ENCODE assay signal across 8 cellular contexts in genomic region chr11:73350908-73351636, GRCh38. TPM values are rescaled to one million over a fixed set of nuclear protein-coding genes. Genes with fewer than 3 reads are reported as not detected.
A peak's percentile ranks its signal among the peaks of the same experiment; 100 is the strongest.
DNase-seq lines count a peak whose midpoint lies in the region; ATAC-seq and TF ChIP-seq lines count a peak whose summit lies in the region.

No MANE protein-coding gene starts in this region.

- H3K27ac Mint-ChIP-seq in Calu3 (ENCODE audit: unreplicated experiment) (no peak overlapping the region), type B pancreatic cell (peak overlapping the region; percentile 38)

- H4K91ac ChIP-seq in IMR-90 (ENCODE audit: insufficient read depth, low read depth, low read length): no peak overlapping the region

- intact Hi-C loops in Calu3 (cut with micrococcal nuclease; ENCODE audit: unreplicated experiment): loop anchor here (1.0 kb wide), 1 partner anchor 42 kb away; no protein-coding TSS in a partner anchor
- intact Hi-C loops in IMR-90 (cut with micrococcal nuclease): loop anchor here (1.0 kb wide), 2 partner anchors 42 to 310 kb away; no protein-coding TSS in a partner anchor

- no peak overlapping the region for H2AK9ac ChIP-seq in IMR-90 (replicated peaks; ENCODE audit: low read depth, low read length, poor library complexity)

- H3K4ac ChIP-seq in IMR-90 (ENCODE audit: low read depth, low read length): no peak overlapping the region

- H3K18ac ChIP-seq in IMR-90 (ENCODE audit: low read depth, low read length): no peak overlapping the region

- CTCF ChIA-PET in Calu3 (lab: Charles Lee): interaction anchor here (0.6 to 2.4 kb wide), 15 partner anchors 9 to 820 kb away, joined by 3 to 39 read pairs (median 4); partner anchors contain the start of genes ARHGEF17, C2CD3 and PPME1
- CTCF ChIA-PET in IMR-90 (lab: Yijun Ruan, JAX): interaction anchor here (0.5 to 3.5 kb wide), 33 partner anchors 9 to 1976 kb away, joined by 3 to 25 read pairs (median 4); partner anchors contain the start of gene ARHGEF17

- peak overlapping the region; percentile 63; the same call in 1 of the 2 replicates for H3K27ac ChIP-seq in IMR-90 (ENCODE audit: insufficient read depth, low read length)

- H3K56ac ChIP-seq in IMR-90 (ENCODE audit: extremely low read depth, insufficient read depth, low read length): no peak overlapping the region

- H3K9me3 Mint-ChIP-seq in Calu3 (ENCODE audit: low read depth, unreplicated experiment): no peaks in the 10 kb centered on the region
- H3K9me3 Mint-ChIP-seq in type B pancreatic cell: no peaks in the 10 kb centered on the region

- H3K4me1 Mint-ChIP-seq in Calu3 (ENCODE audit: low read depth, unreplicated experiment): no peaks in the 10 kb centered on the region
- peaks cover 27% of the 10 kb centered on the region for H3K4me1 Mint-ChIP-seq in type B pancreatic cell (ENCODE audit: unreplicated experiment)

- H3K36me3 ChIP-seq in IMR-90 (ENCODE audit: control insufficient read depth, insufficient read depth, low read length): peaks cover 45% of the 10 kb centered on the region

- no peak overlapping the region for H2BK20ac ChIP-seq in IMR-90 (ENCODE audit: low read depth, low read length)

- H4K20me1 ChIP-seq in IMR-90 (ENCODE audit: insufficient read depth, low read length): peaks cover 82% of the 10 kb centered on the region

- POLR2A ChIA-PET in IMR-90 (lab: Charles Lee; ENCODE audit: unreplicated experiment): interaction anchor here (0.6 to 1.2 kb wide), 3 partner anchors 38 to 296 kb away, joined by 3 to 4 read pairs (median 3); no protein-coding TSS in a partner anchor

- in situ Hi-C loops in IMR-90 (cut with MboI; ENCODE audit: low sequenced_read_pairs): no loop called here

- H2AFZ ChIP-seq in IMR-90 (replicated peaks; ENCODE audit: low read length, poor library complexity): peak overlapping the region; percentile 18

- no peaks in the 10 kb centered on the region for H3K9me3 ChIP-seq in IMR-90 (ENCODE audit: control insufficient read depth, insufficient read depth, low read length)

- H3K27me3 Mint-ChIP-seq in Calu3 (ENCODE audit: unreplicated experiment): no peaks in the 10 kb centered on the region
- no peaks in the 10 kb centered on the region for H3K27me3 Mint-ChIP-seq in type B pancreatic cell

- TF ChIP-seq RAD21 in IMR-90 (IDR thresholded peaks at IDR 0.05; ENCODE audit: low read length): peak; percentile 74

- no peak overlapping the region for H3K14ac ChIP-seq in IMR-90 (replicated peaks; ENCODE audit: low read depth, low read length)

- DNase-seq in Calu3 (peak; percentile 61), IMR-90 (peak; percentile 84), OCI-M1 (lab: John Stamatoyannopoulos, UW) (peak; percentile 97), fibroblast of mammary gland (ENCODE audit: low read depth) (peak; percentile 85), non-pigmented ciliary epithelial cell (ENCODE audit: low read depth) (peak; percentile 37), type B pancreatic cell (ENCODE audit: extremely low spot score, unreplicated experiment) (no peak)
- DNase-seq in activated T-cell treated with anti-CD3 and anti-CD28 coated beads, Interleukin-2, amount 50 U/mL, for 1 hour: peak; percentile 54

- WGBS in IMR-90 (ENCODE audit: extremely low coverage in 2 of 2, insufficient read length in 1 of 2), 2 experiments: 4% methylated on average over 5 of the region's 16 CpGs; no CpG with 5 or more reads in 1 of the 2 experiments

- no peak overlapping the region for H2BK5ac ChIP-seq in IMR-90 (ENCODE audit: low read depth, low read length, poor library complexity, severe bottlenecking)

- dilution Hi-C loops in IMR-90 (cut with HindIII; ENCODE audit: low sequenced_read_pairs, unreplicated experiment): no loop called here

- peaks cover 36 to 90% of the 10 kb centered on the region in 2 experiments for H3K79me1 ChIP-seq in IMR-90 (ENCODE audit: low read depth in 1 of 2, low read length in 2 of 2)

- H4K5ac ChIP-seq in IMR-90 (ENCODE audit: low read depth, low read length): no peak overlapping the region

- peak overlapping the region; percentile 53; the same call in 1 of the 2 replicates for H2AK5ac ChIP-seq in IMR-90 (ENCODE audit: low read depth, low read length)

- ATAC-seq in IMR-90 (ENCODE audit: low read depth) (peak; percentile 94), GM21619 (IDR thresholded peaks at IDR 0.05; ENCODE audit: unreplicated experiment) (no peak)

- no peak overlapping the region for H3K4me3 Mint-ChIP-seq in Calu3 (ENCODE audit: low read depth, unreplicated experiment)
- H3K4me3 Mint-ChIP-seq in type B pancreatic cell: no peak overlapping the region

- H3K9ac ChIP-seq in IMR-90 (ENCODE audit: low read depth, low read length): peak overlapping the region; percentile 2; the same call in 1 of the 2 replicates

- BruUV-seq in Calu3 (replicated peaks; lab: Mats Ljungman, UMichigan): no TSS peak
- BruUV-seq in IMR-90 (replicated peaks; lab: Mats Ljungman, UMichigan): no TSS peak

- no peak overlapping the region for H4K8ac ChIP-seq in IMR-90 (ENCODE audit: low read depth in 2 of 2, low read length in 2 of 2)

- peaks cover 8% of the 10 kb centered on the region; the same call in 1 of the 2 replicates for H3K4me1 ChIP-seq in IMR-90 (ENCODE audit: control insufficient read depth, insufficient read depth, low read length)

- no peaks in the 10 kb centered on the region for H3K27me3 ChIP-seq in IMR-90 (ENCODE audit: control insufficient read depth, insufficient read depth, low read length)

- no peak overlapping the region for H2BK120ac ChIP-seq in IMR-90 (ENCODE audit: low read depth, low read length)

- TF ChIP-seq POLR2A in IMR-90 (IDR thresholded peaks at IDR 0.05; ENCODE audit: low read depth, low read length): no peak

- H3K36me3 Mint-ChIP-seq in Calu3 (ENCODE audit: insufficient read depth, unreplicated experiment) (peaks cover 5% of the 10 kb centered on the region), type B pancreatic cell (peaks cover 5% of the 10 kb centered on the region)

- TF ChIP-seq CTCF in Calu3 (IDR thresholded peaks at IDR 0.05; ENCODE audit: unreplicated experiment) (peak; percentile 88), IMR-90 (conservative IDR thresholded peaks at IDR 0.05; ENCODE audit: low read depth, low read length) (peak; percentile 94), fibroblast of mammary gland (conservative IDR thresholded peaks at IDR 0.05; ENCODE audit: control insufficient read depth, insufficient read depth, low read depth, low read length) (peak; percentile 98), type B pancreatic cell (conservative IDR thresholded peaks at IDR 0.05) (peak; percentile 99)

- peak overlapping the region; percentile 4; the same call in 1 of the 2 replicates for H3K4me2 ChIP-seq in IMR-90 (ENCODE audit: low read depth, low read length)

- H3K4me3 ChIP-seq in IMR-90 (ENCODE audit: insufficient read depth, low read depth, low read length) (no peak overlapping the region), fibroblast of mammary gland (ENCODE audit: control insufficient read depth, low read depth, low read length) (no peak overlapping the region)

- 0 out of 2 replicates have a peak, but pooled peaks cover 6% of the 10 kb centered on the region for H3K9me1 ChIP-seq in IMR-90 (ENCODE audit: insufficient read depth, low read length)

- no peak overlapping the region for H2BK15ac ChIP-seq in IMR-90 (ENCODE audit: low read depth, low read length)

- no peak overlapping the region for H3K23ac ChIP-seq in IMR-90 (ENCODE audit: low read depth, low read length)

TF ChIP-seq in IMR-90, 13 proteins besides CTCF, POLR2A, EP300 and RAD21:
- no peak for TF ChIP-seq BHLHE40 (IDR thresholded peaks at IDR 0.05; ENCODE audit: low read depth, low read length)
- TF ChIP-seq MXI1 (IDR thresholded peaks at IDR 0.05; ENCODE audit: borderline replicate concordance, low read depth, low read length): no peak
- peak; percentile 79 for TF ChIP-seq SMC3 (IDR thresholded peaks at IDR 0.05; ENCODE audit: low read depth, low read length)
- 0 out of 2 replicates have a peak, but pooled peaks have one; percentile 16 for TF ChIP-seq MAZ (IDR thresholded peaks at IDR 0.05; ENCODE audit: borderline replicate concordance, low read depth, low read length)
- peak; percentile 94 for TF ChIP-seq CEBPB (IDR thresholded peaks at IDR 0.05; ENCODE audit: low read depth, low read length)

RNA-seq across cellular contexts. Expression of gene RELT, which starts 25.1 kb away (rescaled TPM):
- total RNA-seq in Calu3 (2022): 11.8 and 12.2 TPM in 2 replicates
- total RNA-seq in IMR-90 (2012; rRNA removed): 2.3 and 3.1 TPM in 2 replicates
- polyA plus RNA-seq in IMR-90 (2012; rRNA removed): 5.3 and 6.5 TPM in 2 replicates
- polyA plus RNA-seq in IMR-90 (2012; cell fraction: cytosol; rRNA removed): 4.3 and 5.3 TPM in 2 replicates
- polyA plus RNA-seq in IMR-90 (2012; cell fraction: nucleus; rRNA removed; ENCODE audit: low replicate concordance): 17.5 and 30.8 TPM in 2 replicates
- total RNA-seq in type B pancreatic cell (ENCODE audit: low replicate concordance): 2.9 and 8.5 TPM in 2 replicates

RNA-seq across cellular contexts. Expression of gene ARHGEF17, which starts 43.0 kb away (rescaled TPM):
- total RNA-seq in Calu3 (2022) (22.0 and 22.3 TPM in 2 replicates), IMR-90 (2012; rRNA removed) (19.4 and 21.7 TPM in 2 replicates), type B pancreatic cell (ENCODE audit: low replicate concordance) (29.2 and 69.7 TPM in 2 replicates)
- 97.7 and 128 TPM in 2 replicates for polyA plus RNA-seq in IMR-90 (2012; rRNA removed)
- 30.1 and 51.0 TPM in 2 replicates for polyA plus RNA-seq in IMR-90 (2012; cell fraction: cytosol; rRNA removed)
- polyA plus RNA-seq in IMR-90 (2012; cell fraction: nucleus; rRNA removed; ENCODE audit: low replicate concordance): 388 and 880 TPM in 2 replicates
